2 cellular contexts compared by ENCODE assay signal in genomic region chr3:197339841-197340520, GRCh38.
TF ChIP-seq lines count a peak whose summit lies in the region.

No MANE protein-coding gene starts in this region.

TF ChIP-seq in H1, 55 proteins besides CTCF, POLR2A, EP300 and RAD21 (continued from another document):
- TF ChIP-seq SAP30 (IDR thresholded peaks at IDR 0.05; ENCODE audit: insufficient read depth, insufficient replicate concordance, low read length) (no peak), SRF (IDR thresholded peaks at IDR 0.05; ENCODE audit: low read depth, low read length) (no peak), RXRA (IDR thresholded peaks at IDR 0.05; ENCODE audit: insufficient read depth, low read depth, low read length) (no peak), CBX5 (IDR thresholded peaks at IDR 0.05; ENCODE audit: low read depth, low read length) (no peak), BCL11A (IDR thresholded peaks at IDR 0.05; ENCODE audit: low read depth in 2 of 2, low read length in 2 of 2) (no peak)

TF ChIP-seq in HepG2, 621 proteins besides CTCF, POLR2A, EP300 and RAD21 (continued from another document and continues in another):
- TF ChIP-seq DNMT3B (CRISPR knock-in tag; conservative IDR thresholded peaks at IDR 0.05) (no peak), FOXA3 (CRISPR knock-in tag; IDR thresholded peaks at IDR 0.05) (no peak), HOMEZ (CRISPR knock-in tag; IDR thresholded peaks at IDR 0.05; ENCODE audit: low read depth) (no peak), ATF4 (CRISPR knock-in tag; IDR thresholded peaks at IDR 0.05) (no peak), MYC (CRISPR knock-in tag; IDR thresholded peaks at IDR 0.05; ENCODE audit: borderline replicate concordance) (no peak), RELA (CRISPR knock-in tag; IDR thresholded peaks at IDR 0.05) (no peak), MAZ (IDR thresholded peaks at IDR 0.05; ENCODE audit: borderline replicate concordance, low read depth, low read length) (no peak), MAZ (CRISPR knock-in tag; IDR thresholded peaks at IDR 0.05; ENCODE audit: low read depth) (no peak), RNF2 (conservative IDR thresholded peaks at IDR 0.05; ENCODE audit: low read depth) (no peak), KDM2A (CRISPR knock-in tag; IDR thresholded peaks at IDR 0.05; ENCODE audit: borderline replicate concordance, low read depth) (no peak), PHF20 (CRISPR knock-in tag; IDR thresholded peaks at IDR 0.05) (no peak), ZBTB2 (CRISPR knock-in tag; IDR thresholded peaks at IDR 0.05; ENCODE audit: low read depth) (no peak), ZNF513 (CRISPR knock-in tag; conservative IDR thresholded peaks at IDR 0.05) (no peak), ZNF317 (CRISPR knock-in tag; IDR thresholded peaks at IDR 0.05) (no peak), NRL (CRISPR knock-in tag; IDR thresholded peaks at IDR 0.05; ENCODE audit: borderline replicate concordance) (0 out of 2 replicates have a peak, but pooled peaks have one; percentile 58), SOX6 (IDR thresholded peaks at IDR 0.05) (no peak), SOX6 (CRISPR knock-in tag; IDR thresholded peaks at IDR 0.05) (no peak; the same call in 1 of the 2 replicates), ZNF710 (CRISPR knock-in tag; IDR thresholded peaks at IDR 0.05; ENCODE audit: borderline replicate concordance) (no peak), ZFP36L2 (CRISPR knock-in tag; IDR thresholded peaks at IDR 0.05) (no peak), ZNF556 (CRISPR knock-in tag; IDR thresholded peaks at IDR 0.05; ENCODE audit: borderline replicate concordance) (0 out of 2 replicates have a peak, but pooled peaks have one; percentile 27), ZNF572 (CRISPR knock-in tag; IDR thresholded peaks at IDR 0.05) (no peak), UBTF (CRISPR knock-in tag; IDR thresholded peaks at IDR 0.05) (peak; percentile 37; the same call in 1 of the 2 replicates), ZNF597 (CRISPR knock-in tag; IDR thresholded peaks at IDR 0.05) (no peak), ZNF281 (CRISPR knock-in tag; IDR thresholded peaks at IDR 0.05; ENCODE audit: borderline replicate concordance) (no peak), DRAP1 (CRISPR knock-in tag; IDR thresholded peaks at IDR 0.05) (no peak), ZBTB20 (CRISPR knock-in tag; IDR thresholded peaks at IDR 0.05; ENCODE audit: borderline replicate concordance, low read depth) (no peak), NCOR1 (IDR thresholded peaks at IDR 0.05; ENCODE audit: borderline replicate concordance, low read length) (no peak), ZMYM3 (CRISPR knock-in tag; IDR thresholded peaks at IDR 0.05) (peak; percentile 22; the same call in 1 of the 2 replicates), TRIM22 (IDR thresholded peaks at IDR 0.05) (no peak), XBP1 (CRISPR knock-in tag; IDR thresholded peaks at IDR 0.05) (no peak), HBP1 (CRISPR knock-in tag; IDR thresholded peaks at IDR 0.05; ENCODE audit: low read depth) (no peak), TERF1 (CRISPR knock-in tag; IDR thresholded peaks at IDR 0.05) (no peak)
